In genomic region chr20:56808119-56808725, GRCh38 we compare ENCODE assay signal across 20 cellular contexts.
"Had no signal": no experiment of that assay in that cellular context is flagged by ENCODE, and none has a peak within 500 bp of the region (broad histone marks: within the 10 kb centered on the region; RNA-seq: fewer than 3 reads in every experiment).

No MANE protein-coding gene starts in this region.

- H3K9me3 ChIP-seq: body of pancreas, thoracic aorta, uterus had no signal

- H3K27me3 ChIP-seq: uterus had no signal

- H3K4me3 Mint-ChIP-seq: activated naive CD8-positive, alpha-beta T cell treated with anti-CD3 and anti-CD28 coated beads for 36 hours; activated T-helper 1 cell treated with anti-CD3 and anti-CD28 coated beads, Interleukin-12 subunit alpha, Interleukin-12 subunit beta, Interleukin-2, Interleukin-4 antibody, amounts not matched to agents 30 ng/mL and 10 ng/mL and 1 ng/mL, durations not matched to agents 14 hours and 24 hours and 36 hours; T-cell had no signal

- H3K4me1 Mint-ChIP-seq: activated naive CD8-positive, alpha-beta T cell treated with anti-CD3 and anti-CD28 coated beads for 36 hours; T-cell had no signal

- H3K4me3 ChIP-seq: body of pancreas, spleen, stomach, thoracic aorta, uterus had no signal

- ATAC-seq: activated CD4-positive, CD25-positive, alpha-beta regulatory T cell treated with anti-CD3 and anti-CD28 coated beads, Interleukin-2, amount 50 U/mL, for 24 hours; body of pancreas; left ventricle myocardium superior; sciatic nerve; T-cell had no signal

- H3K9me3 Mint-ChIP-seq: activated naive CD8-positive, alpha-beta T cell treated with anti-CD3 and anti-CD28 coated beads for 36 hours; activated T-helper 1 cell treated with anti-CD3 and anti-CD28 coated beads, Interleukin-12 subunit alpha, Interleukin-12 subunit beta, Interleukin-2, Interleukin-4 antibody, amounts not matched to agents 30 ng/mL and 10 ng/mL and 1 ng/mL, durations not matched to agents 14 hours and 24 hours and 36 hours had no signal

- DNase-seq: activated CD4-positive, alpha-beta T cell treated with anti-CD3 and anti-CD28 coated beads, Interleukin-2, amount 50 U/mL, for 1 hour; activated naive CD8-positive, alpha-beta T cell treated with anti-CD3 and anti-CD28 coated beads for 36 hours; amygdala; body of pancreas; central memory CD4-positive, alpha-beta T cell; cortex of kidney; effector CD8-positive, alpha-beta T cell; hippocampal formation; kidney; left ventricle myocardium superior; mesenchymal stem cell; spleen; stomach; T-cell; T-helper 9 cell; uterus had no signal

- H3K36me3 ChIP-seq: spleen, stomach, thoracic aorta, uterus had no signal

- H3K27ac Mint-ChIP-seq: activated naive CD8-positive, alpha-beta T cell treated with anti-CD3 and anti-CD28 coated beads for 36 hours; activated T-helper 1 cell treated with anti-CD3 and anti-CD28 coated beads, Interleukin-12 subunit alpha, Interleukin-12 subunit beta, Interleukin-2, Interleukin-4 antibody, amounts not matched to agents 30 ng/mL and 10 ng/mL and 1 ng/mL, durations not matched to agents 14 hours and 24 hours and 36 hours; T-cell had no signal

- H3K27ac ChIP-seq: body of pancreas, spleen, stomach, thoracic aorta, uterus had no signal

- H3K36me3 Mint-ChIP-seq: activated naive CD8-positive, alpha-beta T cell treated with anti-CD3 and anti-CD28 coated beads for 36 hours; T-cell had no signal

- H3K4me1 ChIP-seq: body of pancreas, spleen, stomach, uterus had no signal
